ENCODE assay signal across 8 cellular contexts in the genomic region with DNA sequence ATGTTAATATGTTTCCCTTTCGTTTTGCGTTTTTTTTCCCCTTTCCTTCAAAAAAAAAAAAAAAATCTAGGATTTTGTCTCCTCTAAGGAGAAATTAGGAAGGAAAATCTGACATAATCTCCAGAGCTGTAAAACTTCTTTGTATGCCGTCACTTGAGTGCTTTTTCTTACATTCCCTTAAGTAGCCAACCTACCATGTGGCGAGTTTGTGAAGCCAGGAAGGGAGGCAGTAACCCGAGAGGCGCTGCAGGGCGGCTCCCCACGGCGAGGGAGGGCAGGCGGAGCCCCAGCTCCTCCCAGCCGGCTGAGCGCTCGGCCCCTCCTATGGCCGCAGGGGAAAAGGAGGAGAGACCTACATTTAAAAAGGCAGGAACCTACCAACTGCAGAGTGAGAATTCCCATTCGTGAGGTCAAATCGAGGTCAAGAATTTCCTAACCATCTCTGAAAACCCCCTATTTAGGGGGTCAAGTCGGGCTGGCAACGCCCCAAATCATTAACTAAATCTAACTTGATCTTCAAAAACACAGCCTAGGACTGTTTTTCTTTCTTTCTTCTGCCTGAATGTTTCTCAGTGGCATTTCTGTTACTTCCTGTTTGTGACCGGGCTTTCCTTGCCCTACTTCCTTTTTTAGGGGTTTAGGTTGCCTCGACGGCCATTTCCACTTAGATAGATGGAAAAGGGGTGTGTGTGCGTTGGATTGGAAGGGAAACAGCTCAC.
DNase-seq lines count a peak whose midpoint lies in the region; ATAC-seq and TF ChIP-seq lines count a peak whose summit lies in the region.

No MANE protein-coding gene starts in this region.

- H3K4me2 ChIP-seq in GM23338 = peak overlapping the region; percentile 48; the same call in 1 of the 2 replicates
- H3K4me2 ChIP-seq in Karpas-422 (ENCODE audit: low read depth, low read length, poor library complexity, severe bottlenecking) = peak overlapping the region; percentile 69

- H3K27me3 Mint-ChIP-seq in GM23338 (ENCODE audit: insufficient read depth, low read depth, poor library complexity) = no peaks in the 10 kb centered on the region
- peaks cover 6% of the 10 kb centered on the region for H3K27me3 Mint-ChIP-seq in nephron progenitor cell (ENCODE audit: low read depth, poor library complexity)

- H3K27ac Mint-ChIP-seq in GM23338 (peak overlapping the region; percentile 82; the same call in 1 of the 2 replicates), nephron progenitor cell (peak overlapping the region; percentile 76)

- DNase-seq in EH (ENCODE audit: low read depth) (peak; percentile 97), GM23338 (ENCODE audit: low spot score) (peak; percentile 95), Karpas-422 (peak; percentile 81), RPMI8226 (peak; percentile 91), activated gamma-delta T cell (lab: John Stamatoyannopoulos, UW) (peak; percentile 49), fibroblast of the conjunctiva (ENCODE audit: low read depth) (peak; percentile 97), nephron progenitor cell (peak; percentile 81)

- no peak overlapping the region; the same call in 1 of the 2 replicates for H2AFZ ChIP-seq in GM23338
- H2AFZ ChIP-seq in Karpas-422 (ENCODE audit: low read length) = peak overlapping the region; percentile 89

- peaks cover 7% of the 10 kb centered on the region for H3K36me3 Mint-ChIP-seq in GM23338 (ENCODE audit: low read depth)
- H3K36me3 Mint-ChIP-seq in nephron progenitor cell (ENCODE audit: low read depth) = peaks cover 2% of the 10 kb centered on the region

- no peaks in the 10 kb centered on the region for H3F3A ChIP-seq in GM23338 (replicated peaks; ENCODE audit: low read depth)

- H3K9me2 ChIP-seq in GM23338 (ENCODE audit: insufficient read depth) = peaks cover 10% of the 10 kb centered on the region; the same call in 1 of the 2 replicates
- H3K9me2 ChIP-seq in Karpas-422 (replicated peaks; ENCODE audit: insufficient read depth, low read length) = no peaks in the 10 kb centered on the region

- H3K4me1 ChIP-seq in GM23338 (ENCODE audit: insufficient read depth) (peaks cover 12% of the 10 kb centered on the region), Karpas-422 (ENCODE audit: low read length) (peaks cover 14% of the 10 kb centered on the region), stomach smooth muscle (ENCODE audit: control insufficient read depth, insufficient read depth, low read length) (peaks cover 14% of the 10 kb centered on the region)

- H3K4me1 Mint-ChIP-seq in GM23338 (peaks cover 16% of the 10 kb centered on the region), nephron progenitor cell (peaks cover 70% of the 10 kb centered on the region)

- no peak for TF ChIP-seq CTCF in GM23338 (conservative IDR thresholded peaks at IDR 0.05; ENCODE audit: low read depth in 2 of 2)
- TF ChIP-seq CTCF in nephron progenitor cell (IDR thresholded peaks at IDR 0.05) = no peak

- peak overlapping the region; percentile 13; the same call in 2 of the 3 replicates for H3K4me3 Mint-ChIP-seq in GM23338
- no peak overlapping the region for H3K4me3 Mint-ChIP-seq in nephron progenitor cell

- ATAC-seq in GM23338 = peak; percentile 95

- no peaks in the 10 kb centered on the region for H4K20me1 ChIP-seq in GM23338 (replicated peaks; ENCODE audit: insufficient read depth)
- H4K20me1 ChIP-seq in Karpas-422 (ENCODE audit: insufficient read depth, low read depth, low read length) = no peaks in the 10 kb centered on the region

- peak overlapping the region; percentile 40; the same call in 1 of the 2 replicates for H3K9ac ChIP-seq in Karpas-422 (ENCODE audit: low read length)
- H3K9ac ChIP-seq in stomach smooth muscle (ENCODE audit: low read length in 2 of 2) = peak overlapping the region; percentile 50 to 51

- H3K36me3 ChIP-seq in GM23338 (ENCODE audit: insufficient read depth) = no peaks in the 10 kb centered on the region
- no peaks in the 10 kb centered on the region for H3K36me3 ChIP-seq in Karpas-422 (ENCODE audit: insufficient read depth, low read length)
- no peaks in the 10 kb centered on the region for H3K36me3 ChIP-seq in stomach smooth muscle (ENCODE audit: control insufficient read depth in 2 of 2, insufficient read depth in 2 of 2, low read length in 2 of 2)

- no peaks in the 10 kb centered on the region for H3K79me2 ChIP-seq in GM23338 (replicated peaks; ENCODE audit: insufficient read depth)
- H3K79me2 ChIP-seq in Karpas-422 (ENCODE audit: low read length) = no peaks in the 10 kb centered on the region

- H3K27ac ChIP-seq in GM23338 (ENCODE audit: low read depth) (peak overlapping the region; percentile 11; the same call in 1 of the 2 replicates), Karpas-422 (ENCODE audit: low read length) (no peak overlapping the region), stomach smooth muscle (ENCODE audit: low read length) (peak overlapping the region; percentile 25)

- H3K9me3 ChIP-seq in Karpas-422 (ENCODE audit: low read length) = no peaks in the 10 kb centered on the region
- H3K9me3 ChIP-seq in stomach smooth muscle (ENCODE audit: control insufficient read depth in 2 of 2, low read length in 2 of 2) = no peaks in the 10 kb centered on the region

- H3K4me3 ChIP-seq in GM23338 (no peak overlapping the region), Karpas-422 (ENCODE audit: low read length) (peak overlapping the region; percentile 53), stomach smooth muscle (ENCODE audit: low read length in 2 of 2) (peak overlapping the region; percentile 61 to 69)

- H3K9me3 Mint-ChIP-seq in GM23338 = peaks cover 4% of the 10 kb centered on the region; the same call in 2 of the 3 replicates
- peaks cover 7% of the 10 kb centered on the region for H3K9me3 Mint-ChIP-seq in nephron progenitor cell

- no peaks in the 10 kb centered on the region for H3K27me3 ChIP-seq in GM23338 (ENCODE audit: insufficient read depth)
- H3K27me3 ChIP-seq in Karpas-422 (ENCODE audit: low read length) = no peaks in the 10 kb centered on the region
- no peaks in the 10 kb centered on the region for H3K27me3 ChIP-seq in stomach smooth muscle (ENCODE audit: control insufficient read depth in 1 of 2, insufficient read depth in 2 of 2, low read length in 2 of 2)

TF ChIP-seq in GM23338, 12 proteins besides CTCF, POLR2A, EP300 and RAD21:
- TF ChIP-seq POLR2AphosphoS5 (IDR thresholded peaks at IDR 0.05; ENCODE audit: low read depth) = 0 out of 2 replicates have a peak, but pooled peaks have one; percentile 21
- TF ChIP-seq NANOG (IDR thresholded peaks at IDR 0.05; ENCODE audit: borderline replicate concordance) = no peak
